ENCODE assay signal across 13 cellular contexts in the genomic region with DNA sequence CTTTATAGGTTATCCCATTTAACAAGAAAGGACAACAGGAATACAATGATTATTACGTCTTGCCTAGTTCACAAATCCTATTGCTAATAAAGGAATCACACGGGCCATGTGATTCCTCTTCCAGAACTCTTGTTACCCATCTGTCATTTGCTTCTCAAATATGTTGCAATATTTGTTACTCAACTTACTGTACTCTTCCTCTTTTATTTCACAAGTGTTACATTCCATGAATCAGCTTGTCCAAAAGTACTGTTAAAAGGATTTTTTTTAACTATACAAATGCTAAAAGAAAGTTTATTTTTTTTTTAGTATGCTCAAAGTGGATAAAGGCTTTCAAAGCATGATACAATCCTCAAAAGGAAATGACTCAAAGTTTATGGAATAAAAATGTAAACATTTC. TPM values are rescaled to one million over a fixed set of nuclear protein-coding genes. Genes with fewer than 3 reads are reported as not detected.
A peak's percentile ranks its signal among the peaks of the same experiment; 100 is the strongest.
DNase-seq lines count a peak whose midpoint lies in the region; ATAC-seq and TF ChIP-seq lines count a peak whose summit lies in the region.
"Had no signal": no experiment of that assay in that cellular context is flagged by ENCODE, and none has a peak within 500 bp of the region (broad histone marks: within the 10 kb centered on the region; RNA-seq: fewer than 3 reads in every experiment).

No MANE protein-coding gene starts in this region.

- no peak for ATAC-seq in T-helper 17 cell

- H3K36me3 Mint-ChIP-seq in T-helper 17 cell (ENCODE audit: low read depth) = no peaks in the 10 kb centered on the region

- H3K9me3 ChIP-seq in T-helper 17 cell (ENCODE audit: control insufficient read depth, low read length, poor library complexity, severe bottlenecking) = no peaks in the 10 kb centered on the region
- H3K9me3 ChIP-seq: vagina had no signal

- DNase-seq in EH (ENCODE audit: low read depth) = peak; percentile 90
- DNase-seq in NCI-H226 = peak; percentile 56
- DNase-seq in dermis microvascular lymphatic vessel endothelial cell (ENCODE audit: low read depth in 2 of 2) = peak; percentile 27 to 31
- peak; percentile 60 for DNase-seq in non-pigmented ciliary epithelial cell (ENCODE audit: low read depth)
- no peak for DNase-seq in GDM1 (lab: John Stamatoyannopoulos, UW)
- DNase-seq in lower leg skin (ENCODE audit: low spot score in 2 of 2) = no peak
- DNase-seq in COR-L47 (lab: John Stamatoyannopoulos, UW) = no peak
- DNase-seq in T-helper 17 cell = no peak
- DNase-seq: endodermal cell, midbrain, NCI-H1417 had no signal

- TF ChIP-seq POLR2A in lower leg skin (IDR thresholded peaks at IDR 0.05) = no peak

- no peak overlapping the region for H3K4me3 Mint-ChIP-seq in T-helper 17 cell
- H3K4me3 Mint-ChIP-seq: endodermal cell had no signal

- H3K4me1 Mint-ChIP-seq in T-helper 17 cell = no peaks in the 10 kb centered on the region

- intact Hi-C loops in lower leg skin (cut with DNase I; ENCODE audit: low total_unique reads) = no loop called here

- H3K4me3 ChIP-seq in lower leg skin (ENCODE audit: low read depth, poor library complexity, severe bottlenecking) = no peak overlapping the region
- H3K4me3 ChIP-seq: vagina had no signal

- no peaks in the 10 kb centered on the region for H3K27me3 Mint-ChIP-seq in T-helper 17 cell

- WGBS in lower leg skin, 2 donors = 22 to 27% methylated on average over 2 of the region's 2 CpGs

- no peak for TF ChIP-seq CTCF in lower leg skin (IDR thresholded peaks at IDR 0.05)

- no peak overlapping the region for H3K27ac Mint-ChIP-seq in T-helper 17 cell
- H3K27ac Mint-ChIP-seq: endodermal cell had no signal

RNA-seq across cellular contexts. Expression of a gene that starts 3.9 kb away (rescaled TPM):
- total RNA-seq in dermis microvascular lymphatic vessel endothelial cell (151 and 259 TPM in 2 replicates), lower leg skin (100 to 1,000 TPM in 1 of 4 donors, 10 to 100 TPM in 3; 31.3 to 140 (median 78.2) TPM), T-helper 17 cell (1 to 10 TPM; 6.8 to 8.7 TPM)
- total RNA-seq: G401 had no signal

Comparison
In these comparisons a context has a peak if more than half of its experiments do, and no peak if none do; other contexts are left out.
1. DNase-seq: peak in EH (single experiment), NCI-H226 (single experiment), dermis microvascular lymphatic vessel endothelial cell (2 of 2) and non-pigmented ciliary epithelial cell (single experiment); none in GDM1 (single experiment), lower leg skin (0 of 2), COR-L47 (single experiment) and T-helper 17 cell (0 of 3).